9 cellular contexts compared by ENCODE assay signal in the genomic region with DNA sequence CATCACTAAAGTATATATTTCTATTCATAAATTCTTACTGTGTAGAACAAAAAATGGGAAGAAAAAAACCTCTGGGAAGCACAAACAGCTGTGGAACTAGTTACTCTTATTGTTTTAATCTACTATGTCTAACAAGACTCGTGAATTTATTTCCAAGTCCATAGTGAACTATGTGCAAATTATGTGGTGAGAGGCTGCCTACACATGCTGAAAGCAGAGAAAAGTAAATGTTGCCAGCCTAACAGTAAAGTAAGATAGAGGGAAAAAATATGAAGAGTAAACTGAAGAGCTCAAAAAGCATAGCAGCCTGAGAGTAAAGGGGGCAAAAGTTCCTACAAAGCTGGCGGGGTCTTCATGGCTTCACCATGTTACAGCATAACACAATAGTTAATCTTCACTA. TPM values are rescaled to one million over a fixed set of nuclear protein-coding genes. Genes with fewer than 3 reads are reported as not detected.
A peak's percentile ranks its signal among the peaks of the same experiment; 100 is the strongest.
DNase-seq lines count a peak whose midpoint lies in the region; ATAC-seq and TF ChIP-seq lines count a peak whose summit lies in the region.
"Had no signal": no experiment of that assay in that cellular context is flagged by ENCODE, and none has a peak within 500 bp of the region (broad histone marks: within the 10 kb centered on the region; RNA-seq: fewer than 3 reads in every experiment).

No MANE protein-coding gene starts in this region.

- H3K4me2 ChIP-seq in Loucy (ENCODE audit: low read depth, low read length, poor library complexity, severe bottlenecking) (peak overlapping the region; percentile 86), mammary epithelial cell (ENCODE audit: insufficient read depth, low read depth, low read length) (peak overlapping the region; percentile 74)

- H3K36me3 Mint-ChIP-seq in Caco-2 (ENCODE audit: insufficient read depth, unreplicated experiment) (peaks cover 88% of the 10 kb centered on the region), nephron (ENCODE audit: low read depth) (peaks cover 21% of the 10 kb centered on the region)

- H3K9ac ChIP-seq in Loucy (ENCODE audit: low read depth, low read length, poor library complexity, severe bottlenecking) (peak overlapping the region; percentile 92), mammary epithelial cell (ENCODE audit: insufficient read depth, low read length) (peak overlapping the region; percentile 28)

- H3K27ac ChIP-seq in mammary epithelial cell (ENCODE audit: insufficient read depth, low read depth, low read length): no peak overlapping the region

- H3K27ac Mint-ChIP-seq in Caco-2 (ENCODE audit: unreplicated experiment) (no peak overlapping the region), nephron (peak overlapping the region in 1 of 3 experiments; percentile 37)

- H3K27me3 ChIP-seq in Caco-2 (replicated peaks; ENCODE audit: control insufficient read depth, insufficient read depth, low read length): no peaks in the 10 kb centered on the region
- no peaks in the 10 kb centered on the region for H3K27me3 ChIP-seq in Loucy (ENCODE audit: insufficient read depth, low read length, poor library complexity, severe bottlenecking)
- no peaks in the 10 kb centered on the region for H3K27me3 ChIP-seq in mammary epithelial cell (ENCODE audit: insufficient read depth, low read length)

- dilution Hi-C loops in mammary epithelial cell (cut with HindIII; ENCODE audit: low sequenced_read_pairs): no loop called here

- no peak for DNase-seq in Caco-2
- no peak for DNase-seq in mammary epithelial cell
- no peak for DNase-seq in NCI-H226
- DNase-seq in NCI-H1436 treated with DMSO at 0.1 percent for 48 hours (lab: John Stamatoyannopoulos, UW): no peak
- no peak for DNase-seq in NK-92 treated with Interleukin-12 subunit alpha and Interleukin-12 subunit beta, amount 100 ng/mL, for 24 hours (lab: John Stamatoyannopoulos, UW)
- DNase-seq: NCI-H1930 had no signal

- H3K4me1 ChIP-seq in Caco-2: peaks cover 36% of the 10 kb centered on the region
- H3K4me1 ChIP-seq in Loucy (ENCODE audit: insufficient read depth, low read length, poor library complexity, severe bottlenecking): peaks cover 58% of the 10 kb centered on the region
- peaks cover 7% of the 10 kb centered on the region for H3K4me1 ChIP-seq in mammary epithelial cell (ENCODE audit: insufficient read depth, low read length)

- no peak for TF ChIP-seq CTCF in Caco-2 (IDR thresholded peaks at IDR 0.05; ENCODE audit: insufficient read depth in 1 of 2, low read depth in 1 of 2, low read length in 1 of 2, severe bottlenecking in 1 of 2, unreplicated experiment in 1 of 2)
- no peak for TF ChIP-seq CTCF in Loucy (conservative IDR thresholded peaks at IDR 0.05; ENCODE audit: low read length)
- no peak for TF ChIP-seq CTCF in mammary epithelial cell (conservative IDR thresholded peaks at IDR 0.05 in 1 of 2, IDR thresholded peaks at IDR 0.05 in 1 of 2; ENCODE audit: extremely low read depth in 1 of 2, insufficient read depth in 1 of 2, low read depth in 1 of 2, low read length in 2 of 2)
- no peak for TF ChIP-seq CTCF in nephron (IDR thresholded peaks at IDR 0.05; ENCODE audit: unreplicated experiment in 3 of 3)

- WGBS in mammary epithelial cell (ENCODE audit: low coverage, missing lambda C conversion rate): 69% methylated on average over 2 of the region's 2 CpGs

- no peaks in the 10 kb centered on the region for H3F3A ChIP-seq in Loucy (ENCODE audit: low read depth)

- in situ Hi-C loops in mammary epithelial cell (cut with MboI; ENCODE audit: low sequenced_read_pairs in 2 of 2): no loop called here

- H4K20me1 ChIP-seq in Loucy (ENCODE audit: insufficient read depth, low read length, poor library complexity, severe bottlenecking) (peaks cover 75% of the 10 kb centered on the region), mammary epithelial cell (ENCODE audit: insufficient read depth, low read length) (peaks cover 6% of the 10 kb centered on the region)

- intact Hi-C loops in Caco-2 (cut with micrococcal nuclease; ENCODE audit: unreplicated experiment) (no loop called here), mammary epithelial cell (cut with micrococcal nuclease) (loop anchor here (5.0 kb wide), 2 partner anchors 77 to 128 kb away; a partner anchor contains a TSS)

- no peak for ATAC-seq in HG03159 (IDR thresholded peaks at IDR 0.05; ENCODE audit: unreplicated experiment)

- BruUV-seq in Caco-2 (replicated peaks; lab: Mats Ljungman, UMichigan) (no TSS peak), mammary epithelial cell (replicated peaks; lab: Mats Ljungman, UMichigan) (no TSS peak)

- H3K9me3 ChIP-seq in Caco-2 (no peaks in the 10 kb centered on the region), Loucy (ENCODE audit: insufficient read depth, low read depth, low read length) (no peaks in the 10 kb centered on the region), mammary epithelial cell (replicated peaks; ENCODE audit: insufficient read depth, low read length) (no peaks in the 10 kb centered on the region)

- CTCF ChIA-PET in Caco-2 (lab: Charles Lee) (no interaction called here), mammary epithelial cell (lab: Charles Lee; ENCODE audit: low non-redundant PET) (no interaction called here)

- no peaks in the 10 kb centered on the region for H3K9me2 ChIP-seq in Loucy (replicated peaks; ENCODE audit: low read depth, low read length)

- H3K4me1 Mint-ChIP-seq in Caco-2 (ENCODE audit: low read depth, unreplicated experiment): peaks cover 15% of the 10 kb centered on the region
- H3K4me1 Mint-ChIP-seq in nephron: peaks cover 57% of the 10 kb centered on the region

- H3K36me3 ChIP-seq in Caco-2 (ENCODE audit: control insufficient read depth, insufficient read depth, low read length): peaks cover 2% of the 10 kb centered on the region; the same call in 1 of the 2 replicates
- H3K36me3 ChIP-seq in Loucy (ENCODE audit: insufficient read depth, low read length): peaks cover 7% of the 10 kb centered on the region; the same call in 1 of the 2 replicates
- H3K36me3 ChIP-seq in mammary epithelial cell (ENCODE audit: insufficient read depth, low read length): no peaks in the 10 kb centered on the region

- peak overlapping the region; percentile 65 for H3K4me3 Mint-ChIP-seq in Caco-2 (ENCODE audit: unreplicated experiment)
- peak overlapping the region; percentile 78 to 94 (median 91) for H3K4me3 Mint-ChIP-seq in nephron

- POLR2A ChIA-PET in Caco-2 (lab: Charles Lee): interaction anchor here (1.5 kb wide), 1 partner anchor 79 kb away, joined by 10 read pairs; a partner anchor contains a TSS

- no peaks in the 10 kb centered on the region for H3K27me3 Mint-ChIP-seq in Caco-2 (ENCODE audit: insufficient read depth, unreplicated experiment)
- no peaks in the 10 kb centered on the region for H3K27me3 Mint-ChIP-seq in nephron (ENCODE audit: low read depth)

- H2AFZ ChIP-seq in Loucy (ENCODE audit: low read length): no peak overlapping the region
- no peak overlapping the region for H2AFZ ChIP-seq in mammary epithelial cell (ENCODE audit: low read depth, low read length)

- H3K9me3 Mint-ChIP-seq in Caco-2 (ENCODE audit: unreplicated experiment) (no peaks in the 10 kb centered on the region), nephron (no peaks in the 10 kb centered on the region)

- H3K79me2 ChIP-seq in Loucy (ENCODE audit: insufficient read depth, low read length): peaks cover 95% of the 10 kb centered on the region
- peaks cover 87% of the 10 kb centered on the region for H3K79me2 ChIP-seq in mammary epithelial cell (ENCODE audit: insufficient read depth, low read length)

- no peak overlapping the region for H3K4me3 ChIP-seq in Caco-2 (ENCODE audit: low read depth, low read length)
- peak overlapping the region; percentile 78 for H3K4me3 ChIP-seq in Loucy (ENCODE audit: low read length, poor library complexity, severe bottlenecking)
- peak overlapping the region in 2 of 3 experiments; percentile 73 to 76 for H3K4me3 ChIP-seq in mammary epithelial cell (replicated peaks in 1 of 3; ENCODE audit: insufficient read depth in 1 of 3, low read depth in 2 of 3, low read length in 3 of 3)

RNA-seq across cellular contexts. Expression of a gene that starts 3.0 kb away (rescaled TPM):
- total RNA-seq in Caco-2 (2022) (436 and 446 TPM in 2 replicates), mammary epithelial cell (100 to 1,000 TPM; 202 to 306 TPM)
- polyA plus RNA-seq in mammary epithelial cell: 193 TPM
- 201 TPM for polyA minus RNA-seq in mammary epithelial cell
